Comparison of ENCODE assay signal across 19 cellular contexts in genomic region chr4:27917381-27917780, GRCh38.
A peak's percentile ranks its signal among the peaks of the same experiment; 100 is the strongest.
DNase-seq lines count a peak whose midpoint lies in the region; FAIRE-seq and TF ChIP-seq lines count a peak whose summit lies in the region.
"Had no signal": no experiment of that assay in that cellular context is flagged by ENCODE, and none has a peak within 500 bp of the region (broad histone marks: within the 10 kb centered on the region; RNA-seq: fewer than 3 reads in every experiment).

No MANE protein-coding gene starts in this region.

- H3K4me1 ChIP-seq in kidney (ENCODE audit: control insufficient read depth in 1 of 2, insufficient read depth in 1 of 2, low read depth in 1 of 2, low read length in 2 of 2) = no peaks in the 10 kb centered on the region
- H3K4me1 ChIP-seq: BLaER1 had no signal

- TF ChIP-seq CTCF in kidney (IDR thresholded peaks at IDR 0.05; ENCODE audit: borderline replicate concordance, extremely low read depth, insufficient read depth) = no peak

- FAIRE-seq in kidney (lab: Jason Lieb, UNC) = no peak
- FAIRE-seq: GM12878, K562 had no signal

- no peaks in the 10 kb centered on the region for H3K9me3 ChIP-seq in kidney (ENCODE audit: control insufficient read depth in 1 of 2, low read length in 2 of 2)
- H3K9me3 ChIP-seq: BLaER1 had no signal

- H3K36me3 ChIP-seq in kidney (ENCODE audit: control insufficient read depth in 1 of 2, insufficient read depth in 2 of 2, low read length in 2 of 2) = no peaks in the 10 kb centered on the region
- H3K36me3 ChIP-seq: BLaER1 had no signal

- H3K9ac ChIP-seq in kidney (ENCODE audit: low read length in 2 of 2) = no peak overlapping the region
- H3K9ac ChIP-seq: BLaER1 had no signal

- no peak overlapping the region for H3K4me3 ChIP-seq in kidney (ENCODE audit: low read length in 2 of 2)
- H3K4me3 ChIP-seq: BLaER1, GM12878, K562 had no signal

- peak overlapping the region; percentile 78 for H3K27ac ChIP-seq in caudate nucleus (ENCODE audit: low read depth, low read length)
- no peak overlapping the region for H3K27ac ChIP-seq in kidney (ENCODE audit: low read depth in 2 of 2, low read length in 2 of 2)
- H3K27ac ChIP-seq: BLaER1 had no signal

- peak; percentile 31 for DNase-seq in Ammon's horn (ENCODE audit: low spot score)
- peak in 1 of 61 donors; percentile 10 for DNase-seq in caudate nucleus (lab: John Stamatoyannopoulos, UW)
- DNase-seq in inferior parietal cortex (ENCODE audit: extremely low spot score) = peak; percentile 24
- DNase-seq in putamen (ENCODE audit: low spot score) = peak; percentile 56
- no peak for DNase-seq in NCI-H510A (lab: John Stamatoyannopoulos, UW)
- DNase-seq in activated CD4-positive, alpha-beta T cell treated with anti-CD3 and anti-CD28 coated beads, Interleukin-2, amount 50 U/mL, for 1 hour = no peak
- DNase-seq in kidney = no peak
- DNase-seq: CD8-positive, alpha-beta T cell; DMS53; EL; HFFc6; NCI-H1105; NCI-H1694; NCI-H82; OCI-M1; SHP77 had no signal

- intact Hi-C loops in kidney (cut with DNase I) = no loop called here

Comparison
In these comparisons a context has a peak if more than half of its experiments do, and no peak if none do; other contexts are left out.
1. DNase-seq: peak in Ammon's horn (single experiment), inferior parietal cortex (single experiment) and putamen (single experiment); none in NCI-H510A (single experiment), activated CD4-positive, alpha-beta T cell treated with anti-CD3 and anti-CD28 coated beads, Interleukin-2, amount 50 U/mL, for 1 hour (single experiment) and kidney (single experiment).